10 cellular contexts compared by ENCODE assay signal in genomic region chr7:116218051-116218645, GRCh38. TPM values are rescaled to one million over a fixed set of nuclear protein-coding genes. Genes with fewer than 3 reads are reported as not detected.
DNase-seq lines count a peak whose midpoint lies in the region; ATAC-seq and TF ChIP-seq lines count a peak whose summit lies in the region.
"Had no signal": no experiment of that assay in that cellular context is flagged by ENCODE, and none has a peak within 500 bp of the region (broad histone marks: within the 10 kb centered on the region; RNA-seq: fewer than 3 reads in every experiment).

No MANE protein-coding gene starts in this region.

- in situ Hi-C loops in GM23248 (cut with MboI) (no loop called here), HAP-1 (cut with MboI; ENCODE audit: low sequenced_read_pairs) (no loop called here)

- TF ChIP-seq EP300 in esophagus muscularis mucosa (IDR thresholded peaks at IDR 0.05): no peak

- no peak for TF ChIP-seq POLR2A in esophagus muscularis mucosa (IDR thresholded peaks at IDR 0.05; ENCODE audit: low read depth)

- H3K36me3 ChIP-seq in GM23248 (ENCODE audit: low read depth) (no peaks in the 10 kb centered on the region), esophagus muscularis mucosa (no peaks in the 10 kb centered on the region), HAP-1 (replicated peaks) (no peaks in the 10 kb centered on the region)
- H3K36me3 ChIP-seq: gastrocnemius medialis had no signal

- H3K27me3 ChIP-seq in GM23248 (replicated peaks; ENCODE audit: insufficient read depth) (no peaks in the 10 kb centered on the region), esophagus muscularis mucosa (no peaks in the 10 kb centered on the region), HAP-1 (ENCODE audit: low read depth) (no peaks in the 10 kb centered on the region)
- H3K27me3 ChIP-seq: gastrocnemius medialis had no signal

- CTCF ChIA-PET in RWPE1 (lab: Yijun Ruan, JAX): interaction anchor here (0.7 kb wide), 1 partner anchor 38 kb away, joined by 3 read pairs; no protein-coding TSS in a partner anchor

- H4K20me1 ChIP-seq in GM23248 (ENCODE audit: insufficient read depth): no peaks in the 10 kb centered on the region

- H3K79me2 ChIP-seq in GM23248 (ENCODE audit: insufficient read depth): peaks cover 68% of the 10 kb centered on the region

- DNase-seq in GM23248 (peak; percentile 66), RWPE1 (ENCODE audit: low spot score) (peak; percentile 14), esophagus muscularis mucosa (ENCODE audit: extremely low spot score) (no peak), renal cortical epithelial cell (ENCODE audit: low read depth) (peak; percentile 45), medulla oblongata (ENCODE audit: extremely low spot score) (no peak), HAP-1 (ENCODE audit: low spot score in 2 of 2) (no peak)
- no peak for DNase-seq in activated CD8-positive, alpha-beta memory T cell treated with anti-CD3 and anti-CD28 coated beads, Interleukin-2, amount 50 U/mL, for 48 hours
- DNase-seq: activated CD4-positive, CD25-positive, alpha-beta regulatory T cell; gastrocnemius medialis had no signal

- peaks cover 46% of the 10 kb centered on the region for H3K4me1 ChIP-seq in GM23248 (ENCODE audit: insufficient read depth)
- peaks cover 39 to 98% (median 85%) of the 10 kb centered on the region in 4 donors for H3K4me1 ChIP-seq in esophagus muscularis mucosa
- H3K4me1 ChIP-seq in HAP-1: peaks cover 13% of the 10 kb centered on the region

- peak overlapping the region; percentile 67 for H3K27ac ChIP-seq in GM23248
- no peak overlapping the region for H3K27ac ChIP-seq in RWPE1
- H3K27ac ChIP-seq in esophagus muscularis mucosa (replicated peaks in 1 of 4): peak overlapping the region; percentile 43 to 97 (median 47)

- intact Hi-C loops in esophagus muscularis mucosa (cut with DNase I): no loop called here

- H3F3A ChIP-seq in GM23248 (ENCODE audit: insufficient read depth): peaks cover 31% of the 10 kb centered on the region

- TF ChIP-seq CTCF in RWPE1 (conservative IDR thresholded peaks at IDR 0.05; ENCODE audit: low read depth) (no peak), esophagus muscularis mucosa (IDR thresholded peaks at IDR 0.05) (no peak)

- H3K9me2 ChIP-seq in GM23248 (ENCODE audit: insufficient read depth): no peaks in the 10 kb centered on the region

- H3K9me3 ChIP-seq in GM23248 (ENCODE audit: low read depth) (no peaks in the 10 kb centered on the region), esophagus muscularis mucosa (no peaks in the 10 kb centered on the region), HAP-1 (no peaks in the 10 kb centered on the region)
- H3K9me3 ChIP-seq: gastrocnemius medialis had no signal

- H3K9ac ChIP-seq in GM23248: peak overlapping the region; percentile 35

- POLR2A ChIA-PET in RWPE1 (lab: Yijun Ruan, JAX; ENCODE audit: low non-redundant PET): no interaction called here

- ATAC-seq in HG02798 (IDR thresholded peaks at IDR 0.05; ENCODE audit: poor library complexity, unreplicated experiment): no peak

- WGBS in GM23248 (ENCODE audit: low coverage in 1 of 2, low lambda C conversion rate in 2 of 2, missing lambda C conversion rate in 2 of 2), 2 experiments: 38 to 39% methylated on average over 4 of the region's 4 CpGs
- WGBS in esophagus muscularis mucosa: 40% methylated on average over 4 of the region's 4 CpGs

- H2AFZ ChIP-seq in GM23248: no peak overlapping the region

- H3K4me3 ChIP-seq in GM23248 (peak overlapping the region; percentile 9), esophagus muscularis mucosa (no peak overlapping the region), HAP-1 (no peak overlapping the region)
- H3K4me3 ChIP-seq: gastrocnemius medialis had no signal

- H3K4me2 ChIP-seq in GM23248 (ENCODE audit: unreplicated experiment): peak overlapping the region; percentile 73

RNA-seq across cellular contexts. Expression of gene TES, which starts 7.8 kb away (rescaled TPM):
- 32.6 and 41.5 TPM in 2 replicates for total RNA-seq in GM23248 (2014; rRNA removed; shearing (Covaris generic))
- polyA plus RNA-seq in GM23248 (2016; fragmentation: Nextera tagmentation; extraction: Ambion mirVana): 32.5 and 32.9 TPM in 2 replicates
- total RNA-seq in esophagus muscularis mucosa (100 to 1,000 TPM; 213 to 356 (median 265) TPM), renal cortical epithelial cell (198 and 315 TPM in 2 replicates)

Comparison
In these comparisons a context has a peak if more than half of its experiments do, and no peak if none do; other contexts are left out.
1. DNase-seq: peak in GM23248 (single experiment), RWPE1 (single experiment) and renal cortical epithelial cell (single experiment); none in esophagus muscularis mucosa (single experiment), medulla oblongata (single experiment), activated CD8-positive, alpha-beta memory T cell treated with anti-CD3 and anti-CD28 coated beads, Interleukin-2, amount 50 U/mL, for 48 hours (single experiment) and HAP-1 (0 of 2).